8 cellular contexts compared by ENCODE assay signal in genomic region chr9:95724253-95724991, GRCh38.
DNase-seq lines count a peak whose midpoint lies in the region; ATAC-seq and TF ChIP-seq lines count a peak whose summit lies in the region.

No MANE protein-coding gene starts in this region.

- no peaks in the 10 kb centered on the region for H3K9me2 ChIP-seq in PC-9 (ENCODE audit: insufficient read depth)

- H3K4me1 Mint-ChIP-seq in activated naive CD8-positive, alpha-beta T cell treated with anti-CD3 and anti-CD28 coated beads, Interleukin-2, amount 10 ng/mL, durations not matched to agents 7 days and 5 days = peaks cover 36% of the 10 kb centered on the region

- no peaks in the 10 kb centered on the region; the same call in 1 of the 2 replicates for H3K9me3 ChIP-seq in PC-9 (ENCODE audit: insufficient read depth, low read depth)
- H3K9me3 ChIP-seq in SJCRH30 (replicated peaks) = no peaks in the 10 kb centered on the region; the same call in 1 of the 2 replicates

- no TSS peak for BruUV-seq in PC-9 (replicated peaks; lab: Mats Ljungman, UMichigan)

- peak overlapping the region; percentile 72 for H3K27ac Mint-ChIP-seq in activated naive CD8-positive, alpha-beta T cell treated with anti-CD3 and anti-CD28 coated beads, Interleukin-2, amount 10 ng/mL, durations not matched to agents 7 days and 5 days

- H3K27ac ChIP-seq in PC-9 (no peak overlapping the region), SJCRH30 (no peak overlapping the region)

- peaks cover 18% of the 10 kb centered on the region for H3K27me3 Mint-ChIP-seq in activated naive CD8-positive, alpha-beta T cell treated with anti-CD3 and anti-CD28 coated beads, Interleukin-2, amount 10 ng/mL, durations not matched to agents 7 days and 5 days

- no peaks in the 10 kb centered on the region for H3K4me1 ChIP-seq in PC-9 (replicated peaks; ENCODE audit: insufficient read depth)
- H3K4me1 ChIP-seq in SJCRH30 = no peaks in the 10 kb centered on the region; the same call in 1 of the 2 replicates

- H3F3A ChIP-seq in PC-9 (ENCODE audit: insufficient read depth, low read depth) = no peaks in the 10 kb centered on the region

- DNase-seq in SK-MEL-5 (ENCODE audit: low read depth, low spot score) = peak; percentile 48
- DNase-seq in activated naive CD8-positive, alpha-beta T cell treated with anti-CD3 and anti-CD28 coated beads, Interleukin-2, amount 10 ng/mL, durations not matched to agents 7 days and 5 days = peak; percentile 68
- DNase-seq in stimulated activated CD8-positive, alpha-beta memory T cell treated with anti-CD3 and anti-CD28 coated beads, Interleukin-7, amount 100 ng/mL, for 48 hours (ENCODE audit: extremely low read depth in 1 of 2, low read depth in 1 of 2) = peak; percentile 36 to 57
- DNase-seq in PC-9 = no peak
- no peak for DNase-seq in SJCRH30
- DNase-seq in 8988T = no peak

- no peaks in the 10 kb centered on the region for H3K79me2 ChIP-seq in PC-9 (ENCODE audit: low read depth)

- H3K36me3 Mint-ChIP-seq in activated naive CD8-positive, alpha-beta T cell treated with anti-CD3 and anti-CD28 coated beads, Interleukin-2, amount 10 ng/mL, durations not matched to agents 7 days and 5 days = peaks cover 28% of the 10 kb centered on the region

- H3K9me3 Mint-ChIP-seq in activated naive CD8-positive, alpha-beta T cell treated with anti-CD3 and anti-CD28 coated beads, Interleukin-2, amount 10 ng/mL, durations not matched to agents 7 days and 5 days = peaks cover 20% of the 10 kb centered on the region

- CTCF ChIA-PET in PC-9 (lab: Charles Lee) = no interaction called here

- TF ChIP-seq CTCF in PC-9 (conservative IDR thresholded peaks at IDR 0.05) = no peak

- no peaks in the 10 kb centered on the region for H3K36me3 ChIP-seq in PC-9 (ENCODE audit: low read depth)
- H3K36me3 ChIP-seq in SJCRH30 = no peaks in the 10 kb centered on the region

- no peaks in the 10 kb centered on the region for H4K20me1 ChIP-seq in PC-9 (ENCODE audit: insufficient read depth)

- in situ Hi-C loops in SK-MEL-5 (cut with HindIII; ENCODE audit: low pct_unique_long_range_greater_than_20kb, low sequenced_read_pairs) = no loop called here

- H3K4me2 ChIP-seq in PC-9 = no peak overlapping the region

- POLR2A ChIA-PET in activated naive CD8-positive, alpha-beta T cell treated with anti-CD3 and anti-CD28 coated beads, Interleukin-2, amount 10 ng/mL, durations not matched to agents 7 days and 5 days (lab: Charles Lee) = interaction anchor here (0.7 to 1.0 kb wide), 2 partner anchors 98 to 151 kb away, joined by 3 read pairs; partner anchors contain the start of gene ERCC6L2
- POLR2A ChIA-PET in PC-9 (lab: Charles Lee; ENCODE audit: unreplicated experiment) = no interaction called here

- H3K4me3 ChIP-seq in PC-9 = no peak overlapping the region
- H3K4me3 ChIP-seq in SJCRH30 = no peak overlapping the region

- intact Hi-C loops in PC-9 (cut with micrococcal nuclease; ENCODE audit: unreplicated experiment) = loop anchor here (10.0 kb wide), 3 partner anchors 210 to 490 kb away; partner anchors contain the start of gene PTCH1

- H3K27me3 ChIP-seq in PC-9 (ENCODE audit: insufficient read depth, low read depth) (peaks cover 41% of the 10 kb centered on the region; the same call in 1 of the 2 replicates), SJCRH30 (no peaks in the 10 kb centered on the region)

- H2AFZ ChIP-seq in PC-9 = no peak overlapping the region

- H3K4me3 Mint-ChIP-seq in activated naive CD8-positive, alpha-beta T cell treated with anti-CD3 and anti-CD28 coated beads, Interleukin-2, amount 10 ng/mL, durations not matched to agents 7 days and 5 days = peak overlapping the region; percentile 66

- ATAC-seq in GM18505 (IDR thresholded peaks at IDR 0.05; ENCODE audit: unreplicated experiment) (peak; percentile 94), HG02852 (IDR thresholded peaks at IDR 0.05; ENCODE audit: unreplicated experiment) (peak; percentile 91)
- peak; percentile 93 for ATAC-seq in activated naive CD8-positive, alpha-beta T cell treated with anti-CD3 and anti-CD28 coated beads, Interleukin-2, amount 10 ng/mL, durations not matched to agents 7 days and 5 days (ENCODE audit: low read depth)

- TF ChIP-seq POLR2A in GM18505 (IDR thresholded peaks at IDR 0.05; ENCODE audit: borderline replicate concordance, extremely low read depth, insufficient read depth, insufficient read length) = no peak

Comparison
In these comparisons a context has a peak if more than half of its experiments do, and no peak if none do; other contexts are left out.
1. DNase-seq: peak in SK-MEL-5 (single experiment), activated naive CD8-positive, alpha-beta T cell treated with anti-CD3 and anti-CD28 coated beads, Interleukin-2, amount 10 ng/mL, durations not matched to agents 7 days and 5 days (single experiment) and stimulated activated CD8-positive, alpha-beta memory T cell treated with anti-CD3 and anti-CD28 coated beads, Interleukin-7, amount 100 ng/mL, for 48 hours (2 of 2); none in PC-9 (0 of 2), SJCRH30 (0 of 2) and 8988T (single experiment).
2. Peak in every context shown above with its lines, with median percentiles within 50 percentile points of each other: ATAC-seq.